ENCODE assay signal across 9 cellular contexts in genomic region chr10:17001961-17002749, GRCh38.
DNase-seq lines count a peak whose midpoint lies in the region; ATAC-seq and TF ChIP-seq lines count a peak whose summit lies in the region.
"Had no signal": no experiment of that assay in that cellular context is flagged by ENCODE, and none has a peak within 500 bp of the region (broad histone marks: within the 10 kb centered on the region; RNA-seq: fewer than 3 reads in every experiment).

No MANE protein-coding gene starts in this region.

- H3K27me3 Mint-ChIP-seq in activated T-cell treated with anti-CD3 and anti-CD28 coated beads, Interleukin-2, amount 50 U/mL, for 72 hours (ENCODE audit: low read depth), result peaks cover 37% of the 10 kb centered on the region
- H3K27me3 Mint-ChIP-seq in WTC11 (ENCODE audit: low read depth) (no peaks in the 10 kb centered on the region), Calu3 (ENCODE audit: unreplicated experiment) (peaks cover 14% of the 10 kb centered on the region)

- H3K9me3 Mint-ChIP-seq in activated T-cell treated with anti-CD3 and anti-CD28 coated beads, Interleukin-2, amount 50 U/mL, for 72 hours, result no peaks in the 10 kb centered on the region
- peaks cover 34% of the 10 kb centered on the region for H3K9me3 Mint-ChIP-seq in WTC11
- H3K9me3 Mint-ChIP-seq in Calu3 (ENCODE audit: low read depth, unreplicated experiment), result peaks cover 4% of the 10 kb centered on the region

- H3K4me3 ChIP-seq in subcutaneous abdominal adipose tissue (ENCODE audit: low read depth in 1 of 5, low read length in 5 of 5), result no peak overlapping the region
- H3K4me3 ChIP-seq: SJSA1 had no signal

- peak overlapping the region; percentile 94 for H3K27ac Mint-ChIP-seq in activated T-cell treated with anti-CD3 and anti-CD28 coated beads, Interleukin-2, amount 50 U/mL, for 72 hours
- H3K27ac Mint-ChIP-seq in WTC11 (no peak overlapping the region), Calu3 (ENCODE audit: unreplicated experiment) (no peak overlapping the region)

- POLR2A ChIA-PET in WTC11 (lab: Charles Lee), result no interaction called here

- DNase-seq in activated T-cell treated with anti-CD3 and anti-CD28 coated beads, Interleukin-2, amount 50 U/mL, for 72 hours, result peak; percentile 26 to 31
- DNase-seq in left ventricle myocardium superior (peak; percentile 63), WTC11 (ENCODE audit: low spot score) (no peak), Calu3 (no peak), mesenteric fat pad (ENCODE audit: low spot score) (no peak)

- BruUV-seq in Calu3 (replicated peaks; lab: Mats Ljungman, UMichigan), result no TSS peak

- peaks cover 0 to 3% (median 0%) of the 10 kb centered on the region in 5 donors for H3K9me3 ChIP-seq in subcutaneous abdominal adipose tissue (ENCODE audit: control insufficient read depth in 5 of 5, low read length in 5 of 5)
- H3K9me3 ChIP-seq: SJSA1 had no signal

- H3K4me1 ChIP-seq in subcutaneous abdominal adipose tissue (ENCODE audit: control insufficient read depth in 5 of 5, insufficient read depth in 5 of 5, low read length in 5 of 5), result peaks cover 8 to 51% (median 39%) of the 10 kb centered on the region in 5 donors

- no peaks in the 10 kb centered on the region for H3K27me3 ChIP-seq in subcutaneous abdominal adipose tissue (ENCODE audit: control insufficient read depth in 5 of 5, insufficient read depth in 4 of 5, low read length in 5 of 5)
- H3K27me3 ChIP-seq: SJSA1 had no signal

- H3K4me1 Mint-ChIP-seq in activated T-cell treated with anti-CD3 and anti-CD28 coated beads, Interleukin-2, amount 50 U/mL, for 72 hours (ENCODE audit: low read depth), result peaks cover 45% of the 10 kb centered on the region
- H3K4me1 Mint-ChIP-seq in WTC11 (no peaks in the 10 kb centered on the region), Calu3 (ENCODE audit: low read depth, unreplicated experiment) (no peaks in the 10 kb centered on the region)

- no peaks in the 10 kb centered on the region for H3K36me3 ChIP-seq in subcutaneous abdominal adipose tissue (ENCODE audit: control insufficient read depth in 5 of 5, insufficient read depth in 5 of 5, low read length in 5 of 5)
- H3K36me3 ChIP-seq: SJSA1 had no signal

- TF ChIP-seq CTCF in WTC11 (IDR thresholded peaks at IDR 0.05) (no peak), Calu3 (IDR thresholded peaks at IDR 0.05; ENCODE audit: unreplicated experiment) (no peak)

- CTCF ChIA-PET in WTC11 (lab: Charles Lee) (no interaction called here), Calu3 (lab: Charles Lee) (no interaction called here)

- H3K4me3 Mint-ChIP-seq in activated T-cell treated with anti-CD3 and anti-CD28 coated beads, Interleukin-2, amount 50 U/mL, for 72 hours, result peak overlapping the region; percentile 78 to 86
- H3K4me3 Mint-ChIP-seq in WTC11 (no peak overlapping the region), Calu3 (ENCODE audit: low read depth, unreplicated experiment) (no peak overlapping the region)

- peak; percentile 66 for ATAC-seq in GM18517 (IDR thresholded peaks at IDR 0.05; ENCODE audit: unreplicated experiment)
- ATAC-seq in HG02973 (IDR thresholded peaks at IDR 0.05; ENCODE audit: unreplicated experiment), result peak; percentile 68
- ATAC-seq in activated T-cell treated with anti-CD3 and anti-CD28 coated beads, Interleukin-2, amount 50 U/mL, for 72 hours (replicated peaks in 1 of 2), result peak; percentile 67 to 68
- peak; percentile 84 for ATAC-seq in left ventricle myocardium superior
- no peak for ATAC-seq in WTC11

- peak overlapping the region in 2 of 5 donors; percentile 72 to 83 for H3K9ac ChIP-seq in subcutaneous abdominal adipose tissue (ENCODE audit: low read length in 5 of 5)

- peak overlapping the region; percentile 96 for H3K27ac ChIP-seq in subcutaneous abdominal adipose tissue (ENCODE audit: low read depth, low read length)
- H3K27ac ChIP-seq: SJSA1 had no signal

- H3K36me3 Mint-ChIP-seq in activated T-cell treated with anti-CD3 and anti-CD28 coated beads, Interleukin-2, amount 50 U/mL, for 72 hours (ENCODE audit: insufficient read depth in 2 of 2), result peaks cover 3 to 9% of the 10 kb centered on the region in 2 donors
- H3K36me3 Mint-ChIP-seq in WTC11 (no peaks in the 10 kb centered on the region), Calu3 (ENCODE audit: insufficient read depth, unreplicated experiment) (no peaks in the 10 kb centered on the region)

- intact Hi-C loops in left ventricle myocardium superior (cut with micrococcal nuclease), result no loop called here
- intact Hi-C loops in Calu3 (cut with micrococcal nuclease; ENCODE audit: unreplicated experiment), result no loop called here

TF ChIP-seq in WTC11, 78 proteins besides CTCF, POLR2A, EP300 and RAD21 (continues in another document):
- no peak for TF ChIP-seq NR3C1 (CRISPR knock-in tag; conservative IDR thresholded peaks at IDR 0.05; ENCODE audit: low read depth)
- no peak for TF ChIP-seq E2F5 (CRISPR knock-in tag; IDR thresholded peaks at IDR 0.05)
- TF ChIP-seq SMAD4 (CRISPR knock-in tag; IDR thresholded peaks at IDR 0.05), result no peak
- TF ChIP-seq ZNF281 (CRISPR knock-in tag; IDR thresholded peaks at IDR 0.05), result no peak
- no peak for TF ChIP-seq CDX4 (CRISPR knock-in tag; IDR thresholded peaks at IDR 0.05; ENCODE audit: borderline replicate concordance)
- TF ChIP-seq PRRX2 (CRISPR knock-in tag; IDR thresholded peaks at IDR 0.05), result no peak
- no peak for TF ChIP-seq CREB1 (CRISPR knock-in tag; IDR thresholded peaks at IDR 0.05)
- TF ChIP-seq TCF7 (CRISPR knock-in tag; IDR thresholded peaks at IDR 0.05; ENCODE audit: low read depth), result no peak
- no peak for TF ChIP-seq ZNF232 (CRISPR knock-in tag; IDR thresholded peaks at IDR 0.05)
- TF ChIP-seq FOXJ3 (CRISPR knock-in tag; IDR thresholded peaks at IDR 0.05; ENCODE audit: borderline replicate concordance), result no peak
- no peak for TF ChIP-seq TEAD1 (CRISPR knock-in tag; IDR thresholded peaks at IDR 0.05)
- no peak for TF ChIP-seq ZNF317 (CRISPR knock-in tag; IDR thresholded peaks at IDR 0.05; ENCODE audit: borderline replicate concordance, low read depth)
- no peak for TF ChIP-seq IRF1 (CRISPR knock-in tag; IDR thresholded peaks at IDR 0.05)
- no peak for TF ChIP-seq ZBTB21 (CRISPR knock-in tag; IDR thresholded peaks at IDR 0.05; ENCODE audit: borderline replicate concordance)

Comparison
In these comparisons a context has a peak if more than half of its experiments do, and no peak if none do; other contexts are left out.
1. DNase-seq: peak in activated T-cell treated with anti-CD3 and anti-CD28 coated beads, Interleukin-2, amount 50 U/mL, for 72 hours (2 of 2) and left ventricle myocardium superior (single experiment); none in WTC11 (single experiment), Calu3 (single experiment) and mesenteric fat pad (single experiment).
2. H3K4me3 Mint-ChIP-seq: peak in activated T-cell treated with anti-CD3 and anti-CD28 coated beads, Interleukin-2, amount 50 U/mL, for 72 hours (2 of 2); none in WTC11 (single experiment) and Calu3 (single experiment).